In the genomic region with DNA sequence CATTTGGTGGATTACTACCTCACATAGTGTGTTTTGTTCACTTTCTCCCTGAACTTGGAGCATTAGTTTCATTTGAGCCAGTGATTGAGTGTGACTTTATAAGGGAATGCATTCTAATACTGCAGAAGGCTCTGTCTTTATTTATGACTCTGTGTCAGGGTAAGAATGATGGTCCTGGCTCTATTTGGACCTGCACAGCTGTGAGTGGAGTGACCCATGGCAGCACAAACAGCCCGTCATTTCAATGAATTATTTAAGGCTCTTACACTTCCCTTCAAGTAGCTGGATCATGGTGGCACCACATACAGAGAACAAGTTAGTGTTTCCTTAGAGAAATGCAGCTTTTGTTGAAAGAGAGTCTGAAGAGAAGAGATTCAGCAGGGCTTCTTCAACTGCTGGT, we compare ENCODE assay signal across 25 cellular contexts. TPM values are rescaled to one million over a fixed set of nuclear protein-coding genes. Genes with fewer than 3 reads are reported as not detected.
"Had no signal": no experiment of that assay in that cellular context is flagged by ENCODE, and none has a peak within 500 bp of the region (broad histone marks: within the 10 kb centered on the region; RNA-seq: fewer than 3 reads in every experiment).

No MANE protein-coding gene starts in this region.

- H3K27me3 ChIP-seq: breast epithelium, gastrocnemius medialis, thyroid gland, upper lobe of right lung had no signal

- H3K4me3 ChIP-seq: breast epithelium, gastrocnemius medialis, prostate gland, skin epidermis, thyroid gland, upper lobe of right lung had no signal

- H3K9me3 ChIP-seq: breast epithelium, gastrocnemius medialis, prostate gland, thyroid gland, upper lobe of right lung had no signal

- H3K36me3 Mint-ChIP-seq: activated naive CD8-positive, alpha-beta T cell treated with anti-CD3 and anti-CD28 coated beads for 36 hours; memory B cell had no signal

- H3K4me1 ChIP-seq: breast epithelium, prostate gland, thyroid gland, upper lobe of right lung had no signal

- H3K4me1 Mint-ChIP-seq: activated naive CD8-positive, alpha-beta T cell treated with anti-CD3 and anti-CD28 coated beads for 36 hours; activated T-helper 17 cell treated with anti-CD3 and anti-CD28 coated beads, Interleukin-2, amount 50 U/mL, for 72 hours; central memory CD8-positive, alpha-beta T cell; memory B cell had no signal

- H3K9me3 Mint-ChIP-seq: activated naive CD8-positive, alpha-beta T cell treated with anti-CD3 and anti-CD28 coated beads for 36 hours; activated T-cell treated with anti-CD3 and anti-CD28 coated beads, Interleukin-2, amount 50 U/mL, for 24 hours; activated T-helper 17 cell treated with anti-CD3 and anti-CD28 coated beads, Interleukin-2, amount 50 U/mL, for 72 hours; central memory CD8-positive, alpha-beta T cell; memory B cell; stimulated activated naive CD8-positive, alpha-beta T cell treated with anti-CD3 and anti-CD28 coated beads, Interleukin-15, Interleukin-2, amounts not matched to agents 100 ng/mL and 50 ng/mL, for 24 hours had no signal

- DNase-seq: activated CD4-positive, alpha-beta T cell treated with anti-CD3 and anti-CD28 coated beads, Interleukin-2, amount 50 U/mL, for 1 hour; activated naive CD4-positive, alpha-beta T cell; activated naive CD8-positive, alpha-beta T cell treated with anti-CD3 and anti-CD28 coated beads for 36 hours; activated T-cell treated with anti-CD3 and anti-CD28 coated beads, Interleukin-2, amount 50 U/mL, for 24 hours; effector memory CD8-positive, alpha-beta T cell; gastrocnemius medialis; head of caudate nucleus; hypothalamus; left ventricle myocardium superior; right cardiac atrium; stimulated activated CD4-positive, alpha-beta T cell treated with anti-CD3 and anti-CD28 coated beads, Interleukin-1b, Interleukin-23, amount 100 ng/mL, for 48 hours; substantia nigra; thyroid gland; upper lobe of right lung had no signal

- H3K27ac ChIP-seq: breast epithelium, gastrocnemius medialis, prostate gland, skin epidermis, thyroid gland, upper lobe of right lung had no signal

- ATAC-seq: activated CD4-positive, CD25-positive, alpha-beta regulatory T cell treated with anti-CD3 and anti-CD28 coated beads, Interleukin-2, amount 50 U/mL, for 24 hours; activated T-helper 17 cell treated with anti-CD3 and anti-CD28 coated beads, Interleukin-2, amount 50 U/mL, for 72 hours; effector memory CD8-positive, alpha-beta T cell; esophagus mucosa; gastrocnemius medialis; left ventricle myocardium superior; right cardiac atrium; upper lobe of right lung had no signal

- H3K4me3 Mint-ChIP-seq: activated naive CD8-positive, alpha-beta T cell treated with anti-CD3 and anti-CD28 coated beads for 36 hours; activated T-cell treated with anti-CD3 and anti-CD28 coated beads, Interleukin-2, amount 50 U/mL, for 24 hours; activated T-helper 17 cell treated with anti-CD3 and anti-CD28 coated beads, Interleukin-2, amount 50 U/mL, for 72 hours; central memory CD8-positive, alpha-beta T cell; effector memory CD8-positive, alpha-beta T cell; memory B cell; stimulated activated naive CD8-positive, alpha-beta T cell treated with anti-CD3 and anti-CD28 coated beads, Interleukin-15, Interleukin-2, amounts not matched to agents 100 ng/mL and 50 ng/mL, for 24 hours had no signal

- H3K27ac Mint-ChIP-seq: activated naive CD8-positive, alpha-beta T cell treated with anti-CD3 and anti-CD28 coated beads for 36 hours; activated T-cell treated with anti-CD3 and anti-CD28 coated beads, Interleukin-2, amount 50 U/mL, for 24 hours; activated T-helper 17 cell treated with anti-CD3 and anti-CD28 coated beads, Interleukin-2, amount 50 U/mL, for 72 hours; effector memory CD8-positive, alpha-beta T cell; memory B cell; stimulated activated naive CD8-positive, alpha-beta T cell treated with anti-CD3 and anti-CD28 coated beads, Interleukin-15, Interleukin-2, amounts not matched to agents 100 ng/mL and 50 ng/mL, for 24 hours had no signal

- H3K36me3 ChIP-seq: breast epithelium, gastrocnemius medialis, prostate gland, thyroid gland, upper lobe of right lung had no signal

RNA-seq across cellular contexts. Expression of gene TMEM108, which starts 16.4 kb away (rescaled TPM):
- total RNA-seq: activated naive CD8-positive, alpha-beta T cell treated with anti-CD3 and anti-CD28 coated beads for 36 hours; dermis microvascular lymphatic vessel endothelial cell; T-helper 2 cell treated with Interferon-gamma antibody and Interleukin-4, amounts not matched to agents 100 ng/mL and 5 ng/mL, for 36 hours had no signal
